11 cellular contexts compared by ENCODE assay signal in the genomic region with DNA sequence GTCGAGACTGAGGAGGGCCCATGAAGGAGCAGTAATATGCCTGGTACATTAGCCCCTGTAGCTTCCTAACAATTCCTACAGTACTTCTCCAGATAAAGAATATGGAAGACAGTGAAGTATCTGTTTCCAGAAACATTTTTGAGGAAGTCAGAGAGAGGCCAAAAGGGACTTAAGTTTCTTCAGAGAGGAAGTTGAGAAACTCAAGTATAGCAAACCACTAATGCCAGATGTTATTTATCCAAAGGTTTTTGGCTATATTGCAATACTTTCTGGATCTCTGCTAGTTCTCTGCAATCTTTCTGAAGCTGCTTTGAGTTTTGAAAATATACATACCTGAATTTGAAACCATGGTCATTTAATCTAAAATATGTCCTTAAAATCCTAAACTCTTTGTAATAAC.
DNase-seq lines count a peak whose midpoint lies in the region; ATAC-seq and TF ChIP-seq lines count a peak whose summit lies in the region.
"Had no signal": no experiment of that assay in that cellular context is flagged by ENCODE, and none has a peak within 500 bp of the region (broad histone marks: within the 10 kb centered on the region; RNA-seq: fewer than 3 reads in every experiment).

No MANE protein-coding gene starts in this region.

- no peak overlapping the region for H3K4me3 Mint-ChIP-seq in WTC11
- H3K4me3 Mint-ChIP-seq: H9, neural crest cell had no signal

- ATAC-seq in WTC11: no peak

- POLR2A ChIA-PET in WTC11 (lab: Charles Lee): no interaction called here

- H3K9me3 Mint-ChIP-seq in WTC11: peaks cover 7% of the 10 kb centered on the region
- H3K9me3 Mint-ChIP-seq: H9, neural crest cell had no signal

- H3K27me3 Mint-ChIP-seq in WTC11 (ENCODE audit: low read depth): no peaks in the 10 kb centered on the region

- H3K4me3 ChIP-seq in fibroblast of villous mesenchyme (ENCODE audit: low read depth, low read length) (no peak overlapping the region), skeletal muscle cell (ENCODE audit: low read depth, low read length) (no peak overlapping the region)

- DNase-seq in CD1c-positive myeloid dendritic cell (ENCODE audit: extremely low spot score) (peak; percentile 50), SIG-M5 (lab: John Stamatoyannopoulos, UW) (peak; percentile 50), fibroblast of villous mesenchyme (ENCODE audit: low read depth) (peak; percentile 85), skeletal muscle cell (ENCODE audit: low read depth) (peak; percentile 48), WTC11 (ENCODE audit: low spot score) (no peak), RPMI8226 (no peak), NCI-H2196 treated with DMSO at 0.1 percent for 48 hours (lab: John Stamatoyannopoulos, UW; ENCODE audit: unreplicated experiment) (no peak)
- DNase-seq in stimulated activated CD4-positive, alpha-beta T cell treated with anti-CD3 and anti-CD28 coated beads, Interleukin-15, amount 100 ng/mL, for 24 hours: no peak
- DNase-seq: H9, NCI-H1694 had no signal

- TF ChIP-seq CTCF in fibroblast of villous mesenchyme (IDR thresholded peaks at IDR 0.05; ENCODE audit: insufficient read depth, low read depth, low read length): no peak
- no peak for TF ChIP-seq CTCF in WTC11 (IDR thresholded peaks at IDR 0.05)

- no peak overlapping the region for H3K27ac Mint-ChIP-seq in WTC11
- H3K27ac Mint-ChIP-seq: H9 had no signal

- no peaks in the 10 kb centered on the region for H3K36me3 Mint-ChIP-seq in WTC11

- CTCF ChIA-PET in WTC11 (lab: Charles Lee): no interaction called here

- H3K4me1 Mint-ChIP-seq in WTC11: peaks cover 11% of the 10 kb centered on the region

TF ChIP-seq in WTC11, 78 proteins besides CTCF, POLR2A, EP300 and RAD21:
- no peak for TF ChIP-seq ESRRA (CRISPR knock-in tag; IDR thresholded peaks at IDR 0.05; ENCODE audit: borderline replicate concordance)
- TF ChIP-seq EMX1 (CRISPR knock-in tag; IDR thresholded peaks at IDR 0.05): no peak
- no peak for TF ChIP-seq JAZF1 (CRISPR knock-in tag; IDR thresholded peaks at IDR 0.05)
- TF ChIP-seq, protein P1, sequence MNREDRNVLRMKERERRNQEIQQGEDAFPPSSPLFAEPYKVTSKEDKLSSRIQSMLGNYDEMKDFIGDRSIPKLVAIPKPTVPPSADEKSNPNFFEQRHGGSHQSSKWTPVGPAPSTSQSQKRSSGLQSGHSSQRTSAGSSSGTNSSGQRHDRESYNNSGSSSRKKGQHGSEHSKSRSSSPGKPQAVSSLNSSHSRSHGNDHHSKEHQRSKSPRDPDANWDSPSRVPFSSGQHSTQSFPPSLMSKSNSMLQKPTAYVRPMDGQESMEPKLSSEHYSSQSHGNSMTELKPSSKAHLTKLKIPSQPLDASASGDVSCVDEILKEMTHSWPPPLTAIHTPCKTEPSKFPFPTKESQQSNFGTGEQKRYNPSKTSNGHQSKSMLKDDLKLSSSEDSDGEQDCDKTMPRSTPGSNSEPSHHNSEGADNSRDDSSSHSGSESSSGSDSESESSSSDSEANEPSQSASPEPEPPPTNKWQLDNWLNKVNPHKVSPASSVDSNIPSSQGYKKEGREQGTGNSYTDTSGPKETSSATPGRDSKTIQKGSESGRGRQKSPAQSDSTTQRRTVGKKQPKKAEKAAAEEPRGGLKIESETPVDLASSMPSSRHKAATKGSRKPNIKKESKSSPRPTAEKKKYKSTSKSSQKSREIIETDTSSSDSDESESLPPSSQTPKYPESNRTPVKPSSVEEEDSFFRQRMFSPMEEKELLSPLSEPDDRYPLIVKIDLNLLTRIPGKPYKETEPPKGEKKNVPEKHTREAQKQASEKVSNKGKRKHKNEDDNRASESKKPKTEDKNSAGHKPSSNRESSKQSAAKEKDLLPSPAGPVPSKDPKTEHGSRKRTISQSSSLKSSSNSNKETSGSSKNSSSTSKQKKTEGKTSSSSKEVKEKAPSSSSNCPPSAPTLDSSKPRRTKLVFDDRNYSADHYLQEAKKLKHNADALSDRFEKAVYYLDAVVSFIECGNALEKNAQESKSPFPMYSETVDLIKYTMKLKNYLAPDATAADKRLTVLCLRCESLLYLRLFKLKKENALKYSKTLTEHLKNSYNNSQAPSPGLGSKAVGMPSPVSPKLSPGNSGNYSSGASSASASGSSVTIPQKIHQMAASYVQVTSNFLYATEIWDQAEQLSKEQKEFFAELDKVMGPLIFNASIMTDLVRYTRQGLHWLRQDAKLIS (CRISPR knock-in tag; IDR thresholded peaks at IDR 0.05; ENCODE audit: borderline replicate concordance): no peak
- no peak for TF ChIP-seq E2F1 (CRISPR knock-in tag; IDR thresholded peaks at IDR 0.05)
- no peak for TF ChIP-seq NFATC4 (CRISPR knock-in tag; IDR thresholded peaks at IDR 0.05)
- TF ChIP-seq GABPB1 (CRISPR knock-in tag; IDR thresholded peaks at IDR 0.05): no peak
- no peak for TF ChIP-seq FOXK1 (CRISPR knock-in tag; IDR thresholded peaks at IDR 0.05)
- no peak for TF ChIP-seq ZNF317 (CRISPR knock-in tag; IDR thresholded peaks at IDR 0.05; ENCODE audit: borderline replicate concordance, low read depth)
- TF ChIP-seq ZNF138 (CRISPR knock-in tag; conservative IDR thresholded peaks at IDR 0.05): no peak
- TF ChIP-seq TEAD1 (CRISPR knock-in tag; IDR thresholded peaks at IDR 0.05): no peak
- TF ChIP-seq CDX4 (CRISPR knock-in tag; IDR thresholded peaks at IDR 0.05; ENCODE audit: borderline replicate concordance): no peak
- no peak for TF ChIP-seq GRHL2 (CRISPR knock-in tag; IDR thresholded peaks at IDR 0.05; ENCODE audit: insufficient replicate concordance, severe bottlenecking)
- no peak for TF ChIP-seq ETV6 (CRISPR knock-in tag; IDR thresholded peaks at IDR 0.05)
- no peak for TF ChIP-seq ERG (CRISPR knock-in tag; IDR thresholded peaks at IDR 0.05)
- no peak for TF ChIP-seq CREB1 (CRISPR knock-in tag; IDR thresholded peaks at IDR 0.05)
- no peak for TF ChIP-seq RELA (CRISPR knock-in tag; IDR thresholded peaks at IDR 0.05; ENCODE audit: borderline replicate concordance)

Comparison
In these comparisons a context has a peak if more than half of its experiments do, and no peak if none do; other contexts are left out.
1. DNase-seq: peak in CD1c-positive myeloid dendritic cell (single experiment), SIG-M5 (single experiment), fibroblast of villous mesenchyme (single experiment) and skeletal muscle cell (single experiment); none in WTC11 (single experiment), stimulated activated CD4-positive, alpha-beta T cell treated with anti-CD3 and anti-CD28 coated beads, Interleukin-15, amount 100 ng/mL, for 24 hours (single experiment), RPMI8226 (single experiment) and NCI-H2196 treated with DMSO at 0.1 percent for 48 hours (single experiment).